27 cellular contexts compared by ENCODE assay signal in genomic region chr1:44059956-44060355, GRCh38. TPM values are rescaled to one million over a fixed set of nuclear protein-coding genes. Genes with fewer than 3 reads are reported as not detected.
DNase-seq lines count a peak whose midpoint lies in the region; ATAC-seq, FAIRE-seq and TF ChIP-seq lines count a peak whose summit lies in the region.
"Had no signal": no experiment of that assay in that cellular context is flagged by ENCODE, and none has a peak within 500 bp of the region (broad histone marks: within the 10 kb centered on the region; RNA-seq: fewer than 3 reads in every experiment).

No MANE protein-coding gene starts in this region.

- DNase-seq in PC-9 (peak in 1 of 2 experiments; percentile 75), foreskin keratinocyte (no peak), small intestine (peak; percentile 39), Caco-2 (no peak), Right ventricle myocardium inferior (ENCODE audit: missing footprints) (no peak)
- DNase-seq: activated CD4-positive, alpha-beta T cell treated with anti-CD3 and anti-CD28 coated beads for 1 hour; activated CD8-positive, alpha-beta T cell treated with anti-CD3 and anti-CD28 coated beads, Interleukin-2, amount 10 ng/mL, durations not matched to agents 7 days and 5 days; activated effector memory CD4-positive, alpha-beta T cell treated with anti-CD3 and anti-CD28 coated beads, Interleukin-2, amount 50 U/mL, for 16 hours; activated T-cell treated with anti-CD3 and anti-CD28 coated beads for 4 hours; body of pancreas; C1 segment of cervical spinal cord; Calu3; gastrocnemius medialis; H9; hypothalamus; NCI-H1417; NCI-H2107; NCI-H446 treated with DMSO at 0.1 percent for 48 hours; substantia nigra; T-cell had no signal

- H3K79me2 ChIP-seq in PC-9 (ENCODE audit: low read depth): no peaks in the 10 kb centered on the region

- no peaks in the 10 kb centered on the region for H3K9me2 ChIP-seq in PC-9 (ENCODE audit: insufficient read depth)

- peak; percentile 12 for ATAC-seq in foreskin keratinocyte
- no peak for ATAC-seq in Right ventricle myocardium inferior
- ATAC-seq in HG02759 (IDR thresholded peaks at IDR 0.05; ENCODE audit: unreplicated experiment): no peak
- ATAC-seq: activated CD8-positive, alpha-beta T cell treated with anti-CD3 and anti-CD28 coated beads, Interleukin-2, amount 10 ng/mL, durations not matched to agents 7 days and 5 days; gastrocnemius medialis; T-cell had no signal

- H3K4me3 ChIP-seq in HEK293 (ENCODE audit: low read depth, low read length): no peak overlapping the region
- no peak overlapping the region for H3K4me3 ChIP-seq in PC-9
- H3K4me3 ChIP-seq in small intestine (ENCODE audit: low read depth in 1 of 2, low read length in 2 of 2): no peak overlapping the region
- no peak overlapping the region for H3K4me3 ChIP-seq in Caco-2 (ENCODE audit: low read depth, low read length)
- H3K4me3 ChIP-seq: body of pancreas, gastrocnemius medialis had no signal

- no peaks in the 10 kb centered on the region for H3K9me3 Mint-ChIP-seq in Caco-2 (ENCODE audit: unreplicated experiment)
- H3K9me3 Mint-ChIP-seq: H9, neural crest cell, T-cell had no signal

- H3K4me3 Mint-ChIP-seq in Caco-2 (ENCODE audit: unreplicated experiment): no peak overlapping the region
- H3K4me3 Mint-ChIP-seq: activated CD8-positive, alpha-beta T cell treated with anti-CD3 and anti-CD28 coated beads, Interleukin-2, amount 10 ng/mL, durations not matched to agents 7 days and 5 days; H9; neural crest cell; T-cell had no signal

- H3F3A ChIP-seq in PC-9 (ENCODE audit: insufficient read depth, low read depth): peaks cover 30% of the 10 kb centered on the region

- intact Hi-C loops in PC-9 (cut with micrococcal nuclease; ENCODE audit: unreplicated experiment): no loop called here
- intact Hi-C loops in Caco-2 (cut with micrococcal nuclease; ENCODE audit: unreplicated experiment): no loop called here
- intact Hi-C loops in Right ventricle myocardium inferior (cut with DNase I): no loop called here

- no peaks in the 10 kb centered on the region for H4K20me1 ChIP-seq in PC-9 (ENCODE audit: insufficient read depth)

- H3K9me3 ChIP-seq in HEK293 (ENCODE audit: control insufficient read depth, insufficient read depth, low read depth, low read length) (no peaks in the 10 kb centered on the region), PC-9 (ENCODE audit: insufficient read depth, low read depth) (no peaks in the 10 kb centered on the region), small intestine (ENCODE audit: control insufficient read depth, low read depth) (no peaks in the 10 kb centered on the region), Caco-2 (no peaks in the 10 kb centered on the region)
- H3K9me3 ChIP-seq: body of pancreas, gastrocnemius medialis had no signal

- no peak for FAIRE-seq in small intestine (lab: Jason Lieb, UNC)
- FAIRE-seq: TTC549 had no signal

- H2AFZ ChIP-seq in PC-9: no peak overlapping the region

- BruUV-seq in PC-9 (replicated peaks; lab: Mats Ljungman, UMichigan) (no TSS peak), Caco-2 (replicated peaks; lab: Mats Ljungman, UMichigan) (no TSS peak)

- no peaks in the 10 kb centered on the region for H3K36me3 ChIP-seq in HEK293 (ENCODE audit: control insufficient read depth in 2 of 2, insufficient read depth in 1 of 2, low read length in 2 of 2)
- no peaks in the 10 kb centered on the region for H3K36me3 ChIP-seq in PC-9 (ENCODE audit: low read depth)
- no peaks in the 10 kb centered on the region for H3K36me3 ChIP-seq in small intestine (ENCODE audit: control insufficient read depth in 2 of 2, insufficient read depth in 2 of 2, low read length in 2 of 2)
- H3K36me3 ChIP-seq in Caco-2 (ENCODE audit: control insufficient read depth, insufficient read depth, low read length): no peaks in the 10 kb centered on the region
- H3K36me3 ChIP-seq: gastrocnemius medialis had no signal

- no peaks in the 10 kb centered on the region for H3K27me3 Mint-ChIP-seq in Caco-2 (ENCODE audit: insufficient read depth, unreplicated experiment)

- peak overlapping the region; percentile 39 for H3K4me2 ChIP-seq in PC-9

- H3K27ac Mint-ChIP-seq in Caco-2 (ENCODE audit: unreplicated experiment): no peak overlapping the region
- H3K27ac Mint-ChIP-seq: activated CD8-positive, alpha-beta T cell treated with anti-CD3 and anti-CD28 coated beads, Interleukin-2, amount 10 ng/mL, durations not matched to agents 7 days and 5 days; H9; T-cell had no signal

- H3K4me1 ChIP-seq in HEK293 (ENCODE audit: control insufficient read depth, insufficient read depth, low read length): no peaks in the 10 kb centered on the region
- peaks cover 36% of the 10 kb centered on the region for H3K4me1 ChIP-seq in PC-9 (replicated peaks; ENCODE audit: insufficient read depth)
- peaks cover 8% of the 10 kb centered on the region for H3K4me1 ChIP-seq in foreskin keratinocyte
- peaks cover 0 to 4% of the 10 kb centered on the region in 2 donors for H3K4me1 ChIP-seq in small intestine (ENCODE audit: control insufficient read depth in 2 of 2, insufficient read depth in 1 of 2, low read depth in 1 of 2, low read length in 1 of 2)
- no peaks in the 10 kb centered on the region; the same call in 1 of the 2 replicates for H3K4me1 ChIP-seq in Caco-2
- H3K4me1 ChIP-seq: body of pancreas, gastrocnemius medialis had no signal

- POLR2A ChIA-PET in HEK293 (lab: Yijun Ruan, JAX): no interaction called here
- POLR2A ChIA-PET in PC-9 (lab: Charles Lee; ENCODE audit: unreplicated experiment): interaction anchor here (0.7 kb wide), 1 partner anchor 644 kb away, joined by 4 read pairs; no protein-coding TSS in a partner anchor
- POLR2A ChIA-PET in Caco-2 (lab: Charles Lee): no interaction called here

- no peaks in the 10 kb centered on the region for H3K4me1 Mint-ChIP-seq in Caco-2 (ENCODE audit: low read depth, unreplicated experiment)
- H3K4me1 Mint-ChIP-seq: neural crest cell, T-cell had no signal

- no peaks in the 10 kb centered on the region for H3K27me3 ChIP-seq in PC-9 (ENCODE audit: insufficient read depth, low read depth)
- peaks cover 13% of the 10 kb centered on the region for H3K27me3 ChIP-seq in foreskin keratinocyte
- no peaks in the 10 kb centered on the region for H3K27me3 ChIP-seq in small intestine (ENCODE audit: control insufficient read depth in 2 of 2, insufficient read depth in 2 of 2, low read length in 2 of 2)
- H3K27me3 ChIP-seq in Caco-2 (replicated peaks; ENCODE audit: control insufficient read depth, insufficient read depth, low read length): no peaks in the 10 kb centered on the region
- H3K27me3 ChIP-seq: body of pancreas had no signal

- no peak overlapping the region for H3K27ac ChIP-seq in HEK293 (ENCODE audit: extremely low read depth, low read depth, low read length)
- peak overlapping the region; percentile 80 for H3K27ac ChIP-seq in PC-9
- no peak overlapping the region for H3K27ac ChIP-seq in foreskin keratinocyte
- H3K27ac ChIP-seq in small intestine (ENCODE audit: low read depth in 1 of 2, low read length in 1 of 2): no peak overlapping the region
- H3K27ac ChIP-seq: gastrocnemius medialis, HL-60 had no signal

- CTCF ChIA-PET in HEK293 (lab: Yijun Ruan, JAX) (interaction anchor here (1.8 to 2.4 kb wide), 2 partner anchors 12 to 14 kb away, joined by 6 to 10 read pairs; no protein-coding TSS in a partner anchor), PC-9 (lab: Charles Lee) (no interaction called here), Caco-2 (lab: Charles Lee) (no interaction called here)

- WGBS in small intestine, 3 donors: 40 to 73% (median 61%) methylated on average over 4 of the region's 4 CpGs

- H3K36me3 Mint-ChIP-seq in Caco-2 (ENCODE audit: insufficient read depth, unreplicated experiment): no peaks in the 10 kb centered on the region
- H3K36me3 Mint-ChIP-seq: T-cell had no signal

- TF ChIP-seq CTCF in HEK293 (tag by site-specific recombination; IDR thresholded peaks at IDR 0.05) (no peak), PC-9 (conservative IDR thresholded peaks at IDR 0.05) (no peak), foreskin keratinocyte (conservative IDR thresholded peaks at IDR 0.05) (no peak), Caco-2 (IDR thresholded peaks at IDR 0.05; ENCODE audit: insufficient read depth in 1 of 2, low read depth in 1 of 2, low read length in 1 of 2, severe bottlenecking in 1 of 2, unreplicated experiment in 1 of 2) (no peak)

TF ChIP-seq in HEK293, 187 proteins besides CTCF, POLR2A, EP300 and RAD21 (continues in another document):
- TF ChIP-seq HOXC10 (CRISPR knock-in tag; IDR thresholded peaks at IDR 0.05) (no peak), ZNF473 (tag by site-specific recombination; IDR thresholded peaks at IDR 0.05) (no peak), ZNF132 (tag by site-specific recombination; IDR thresholded peaks at IDR 0.05; ENCODE audit: borderline replicate concordance) (no peak), ZFHX2 (tag by site-specific recombination; conservative IDR thresholded peaks at IDR 0.05) (no peak), ZBTB48 (tag by site-specific recombination; IDR thresholded peaks at IDR 0.05) (no peak), SCRT1 (tag by site-specific recombination; IDR thresholded peaks at IDR 0.05; ENCODE audit: borderline replicate concordance) (no peak), ZNF555 (tag by site-specific recombination; conservative IDR thresholded peaks at IDR 0.05) (no peak), ZNF677 (tag by site-specific recombination; IDR thresholded peaks at IDR 0.05) (no peak), ZNF146 (tag by site-specific recombination; IDR thresholded peaks at IDR 0.05) (no peak), MEIS1 (CRISPR knock-in tag; IDR thresholded peaks at IDR 0.05; ENCODE audit: borderline replicate concordance) (no peak), GLIS1 (tag by site-specific recombination; IDR thresholded peaks at IDR 0.05) (peak; percentile 95), KLF1 (tag by site-specific recombination; IDR thresholded peaks at IDR 0.05) (peak; percentile 25; the same call in 1 of the 2 replicates), KLF16 (tag by site-specific recombination; IDR thresholded peaks at IDR 0.05) (no peak), SCRT2 (tag by site-specific recombination; IDR thresholded peaks at IDR 0.05) (peak; percentile 72), ZIC2 (tag by site-specific recombination; IDR thresholded peaks at IDR 0.05) (peak; percentile 44; the same call in 1 of the 2 replicates), GLI4 (tag by site-specific recombination; IDR thresholded peaks at IDR 0.05) (no peak), ZNF560 (tag by site-specific recombination; IDR thresholded peaks at IDR 0.05; ENCODE audit: borderline replicate concordance) (no peak)

RNA-seq across cellular contexts. Expression of gene SLC6A9, which starts 28.7 kb away (rescaled TPM):
- total RNA-seq in PC-9 (2021) (57.7 and 70.1 TPM in 2 replicates), foreskin keratinocyte (8.8 and 15.0 TPM in 2 replicates), Caco-2 (2022) (35.9 and 45.0 TPM in 2 replicates), Right ventricle myocardium inferior (1.5 TPM)
- polyA plus RNA-seq in foreskin keratinocyte (8.5 and 14.7 TPM in 2 replicates), small intestine (10 to 100 TPM in 1 of 3 donors, 1 to 10 TPM in 1, under 1 TPM in 1; 0.81 to 15.7 (median 1.6) TPM)

RNA-seq across cellular contexts. Expression of gene KLF17, which starts 58.7 kb away (rescaled TPM):
- total RNA-seq in PC-9 (2021): not detected in 2 replicates
- total RNA-seq in foreskin keratinocyte: not detected in 2 replicates
- not detected in 2 replicates for polyA plus RNA-seq in foreskin keratinocyte
- polyA plus RNA-seq in small intestine: under 1 TPM in 1 of 3 donors, not detected in 2; 0.06 TPM
- total RNA-seq in Caco-2 (2022): not detected in 2 replicates
- not detected for total RNA-seq in Right ventricle myocardium inferior
- total RNA-seq: activated CD8-positive, alpha-beta T cell treated with anti-CD3 and anti-CD28 coated beads, Interleukin-2, amount 10 ng/mL, durations not matched to agents 7 days and 5 days; body of pancreas; Calu3; chondrocyte; gastrocnemius medialis; lower leg skin; neural crest cell; T-cell had no signal
